Comparison of ENCODE assay signal across 8 cellular contexts in the genomic region with DNA sequence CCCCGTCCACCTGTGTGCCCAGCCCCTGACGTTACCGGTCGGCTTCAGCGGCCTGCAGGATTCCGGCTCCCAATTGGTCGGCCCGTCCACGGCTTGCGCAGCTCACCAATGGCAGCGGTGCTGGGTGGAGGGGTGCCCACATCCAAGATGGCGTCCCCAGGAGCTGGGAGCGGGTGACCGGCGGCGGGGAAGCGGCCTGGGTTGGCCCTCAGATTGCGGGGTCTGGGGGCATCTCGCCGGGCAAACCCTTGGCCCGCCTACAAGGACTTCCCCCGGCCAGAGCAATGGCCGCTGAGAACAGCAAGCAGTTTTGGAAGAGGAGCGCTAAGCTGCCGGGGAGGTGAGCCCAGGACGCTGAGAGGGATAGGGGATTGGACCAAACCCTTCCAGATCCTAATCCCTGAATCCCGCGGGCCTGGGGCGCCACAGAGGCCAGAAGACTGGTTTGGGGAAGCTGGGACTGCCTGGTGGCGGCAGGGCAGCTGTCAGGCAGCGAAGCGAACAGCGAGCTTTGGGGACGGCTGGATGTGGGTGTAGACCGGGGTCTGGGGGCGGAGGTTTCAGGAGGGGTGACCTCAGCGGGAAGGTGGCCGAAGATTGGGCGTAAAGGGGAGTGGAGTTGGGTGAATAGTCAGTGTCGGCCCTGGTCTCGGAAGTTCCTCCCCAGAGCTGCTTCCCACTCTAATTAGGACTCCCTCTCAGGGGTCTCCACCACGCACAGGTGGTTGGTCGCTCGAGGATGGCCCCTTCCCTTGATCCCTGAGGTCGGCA. TPM values are rescaled to one million over a fixed set of nuclear protein-coding genes. Genes with fewer than 3 reads are reported as not detected.
DNase-seq lines count a peak whose midpoint lies in the region; ATAC-seq lines count a peak whose summit lies in the region.

A gene with protein sequence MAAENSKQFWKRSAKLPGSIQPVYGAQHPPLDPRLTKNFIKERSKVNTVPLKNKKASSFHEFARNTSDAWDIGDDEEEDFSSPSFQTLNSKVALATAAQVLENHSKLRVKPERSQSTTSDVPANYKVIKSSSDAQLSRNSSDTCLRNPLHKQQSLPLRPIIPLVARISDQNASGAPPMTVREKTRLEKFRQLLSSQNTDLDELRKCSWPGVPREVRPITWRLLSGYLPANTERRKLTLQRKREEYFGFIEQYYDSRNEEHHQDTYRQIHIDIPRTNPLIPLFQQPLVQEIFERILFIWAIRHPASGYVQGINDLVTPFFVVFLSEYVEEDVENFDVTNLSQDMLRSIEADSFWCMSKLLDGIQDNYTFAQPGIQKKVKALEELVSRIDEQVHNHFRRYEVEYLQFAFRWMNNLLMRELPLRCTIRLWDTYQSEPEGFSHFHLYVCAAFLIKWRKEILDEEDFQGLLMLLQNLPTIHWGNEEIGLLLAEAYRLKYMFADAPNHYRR (plus strand): TSS at position 139 of the 771 bp plus-strand sequence. CDS start 146 bp downstream, at position 285.
Gene TMEM217, minus strand, starts transcription at position 511 of the 771 bp plus-strand sequence. CDS start 39,114 bp downstream, outside the sequence.

- peaks cover 10% of the 10 kb centered on the region for H3K4me1 ChIP-seq in effector memory CD4-positive, alpha-beta T cell (ENCODE audit: control insufficient read depth, insufficient read depth, low read length, poor library complexity, severe bottlenecking)

- peak within 1 kb of the TSS; percentile 96 for H3K27ac ChIP-seq in effector memory CD4-positive, alpha-beta T cell (ENCODE audit: insufficient read depth, low read length, poor library complexity, severe bottlenecking)

- H3K4me3 ChIP-seq in effector memory CD4-positive, alpha-beta T cell (ENCODE audit: insufficient read depth, low read depth, low read length, poor library complexity, severe bottlenecking), result peak within 1 kb of the TSS; percentile 93

- no peaks in the 10 kb centered on the region for H3K27me3 ChIP-seq in effector memory CD4-positive, alpha-beta T cell (replicated peaks; ENCODE audit: control insufficient read depth, insufficient read depth, low read length, poor library complexity, severe bottlenecking)

- peak; percentile 93 for ATAC-seq in GM21360 (IDR thresholded peaks at IDR 0.05; ENCODE audit: unreplicated experiment)

- no peaks in the 10 kb centered on the region for H3K36me3 ChIP-seq in effector memory CD4-positive, alpha-beta T cell (ENCODE audit: control insufficient read depth, insufficient read depth, low read length)

- DNase-seq in COLO668 (lab: John Stamatoyannopoulos, UW; ENCODE audit: unreplicated experiment) (peak; percentile 92), HT-29 (ENCODE audit: low spot score) (peak; percentile 98), medulla oblongata (ENCODE audit: extremely low spot score) (peak; percentile 98)
- peak; percentile 96 for DNase-seq in NK-92 treated with Interleukin-12 subunit alpha and Interleukin-12 subunit beta, amount 100 ng/mL, for 24 hours (lab: John Stamatoyannopoulos, UW)
- peak; percentile 89 to 92 for DNase-seq in activated CD8-positive, alpha-beta memory T cell treated with anti-CD3 and anti-CD28 coated beads for 4 hours (ENCODE audit: low read depth in 2 of 2)
- peak; percentile 88 to 94 (median 92) for DNase-seq in effector memory CD4-positive, alpha-beta T cell
- DNase-seq in stimulated activated CD4-positive, alpha-beta T cell treated with anti-CD3 and anti-CD28 coated beads, TNF-alpha, amount 100 ng/mL, for 48 hours (ENCODE audit: low read depth in 3 of 3), result peak; percentile 92 to 96 (median 95)

- no peaks in the 10 kb centered on the region for H3K9me3 ChIP-seq in effector memory CD4-positive, alpha-beta T cell (ENCODE audit: control insufficient read depth, low read length)

RNA-seq across cellular contexts. Expression of the first gene that starts in this region (rescaled TPM):
- total RNA-seq in HT-29 (2014; rRNA removed; shearing (Covaris generic)), result 7.8 and 8.2 TPM in 2 replicates

RNA-seq across cellular contexts. Expression of gene TMEM217, which starts in this region (rescaled TPM):
- total RNA-seq in HT-29 (2014; rRNA removed; shearing (Covaris generic)), result 1.4 and 1.8 TPM in 2 replicates

Comparison
In these comparisons a context has a peak if more than half of its experiments do, and no peak if none do; other contexts are left out.
1. Peak in every context shown above with its lines: DNase-seq, ATAC-seq, H3K4me3 ChIP-seq and H3K27ac ChIP-seq.